1 cellular context compared by ENCODE assay signal in the genomic region with DNA sequence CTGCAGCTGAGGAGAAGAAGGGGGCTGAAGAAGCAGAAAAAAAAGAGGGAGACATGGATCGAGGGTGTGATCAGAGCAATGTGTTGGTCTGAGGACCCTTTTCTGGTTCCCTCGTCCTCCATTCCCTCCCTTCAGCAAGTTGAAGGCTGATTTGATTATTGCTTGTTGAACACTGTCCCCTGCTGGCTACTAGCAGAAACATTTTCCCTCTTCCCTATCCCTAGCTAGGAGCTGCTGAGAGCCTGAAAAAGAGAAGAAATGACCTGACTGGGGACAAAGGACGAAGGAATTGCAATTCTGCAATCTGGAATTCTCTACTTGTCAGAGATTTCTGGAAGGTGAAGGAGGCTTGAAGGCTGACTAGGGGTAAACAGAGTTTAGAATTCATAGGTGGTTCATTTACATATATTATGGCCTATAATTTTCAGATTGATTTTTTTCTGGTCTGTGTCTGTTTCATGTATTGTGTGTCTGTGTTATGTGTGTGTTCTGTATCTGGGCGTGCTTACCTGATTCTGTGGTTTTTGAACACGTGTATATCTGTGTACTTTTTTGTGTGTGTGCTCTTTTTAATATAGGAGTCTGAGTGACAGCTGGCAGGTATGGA.
TF ChIP-seq lines count a peak whose summit lies in the region.

No MANE protein-coding gene starts in this region.

TF ChIP-seq in HepG2, 621 proteins besides CTCF, POLR2A, EP300 and RAD21:
- TF ChIP-seq HMG20A (CRISPR knock-in tag; IDR thresholded peaks at IDR 0.05; ENCODE audit: borderline replicate concordance) = no peak
- TF ChIP-seq ELF3 (CRISPR knock-in tag; IDR thresholded peaks at IDR 0.05) = 0 out of 2 replicates have a peak, but pooled peaks have one; percentile 28
- TF ChIP-seq, protein P1, sequence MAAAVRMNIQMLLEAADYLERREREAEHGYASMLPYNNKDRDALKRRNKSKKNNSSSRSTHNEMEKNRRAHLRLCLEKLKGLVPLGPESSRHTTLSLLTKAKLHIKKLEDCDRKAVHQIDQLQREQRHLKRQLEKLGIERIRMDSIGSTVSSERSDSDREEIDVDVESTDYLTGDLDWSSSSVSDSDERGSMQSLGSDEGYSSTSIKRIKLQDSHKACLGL (CRISPR knock-in tag; IDR thresholded peaks at IDR 0.05) = no peak
- no peak for TF ChIP-seq ZKSCAN8 (CRISPR knock-in tag; IDR thresholded peaks at IDR 0.05; ENCODE audit: borderline replicate concordance)
- TF ChIP-seq HDAC2 (CRISPR knock-in tag; IDR thresholded peaks at IDR 0.05) = no peak
- TF ChIP-seq SSRP1 (CRISPR knock-in tag; IDR thresholded peaks at IDR 0.05) = 0 out of 2 replicates have a peak, but pooled peaks have one; percentile 32
- 0 out of 2 replicates have a peak, but pooled peaks have one; percentile 20 for TF ChIP-seq TGIF2 (CRISPR knock-in tag; IDR thresholded peaks at IDR 0.05)
- TF ChIP-seq HBP1 (CRISPR knock-in tag; IDR thresholded peaks at IDR 0.05; ENCODE audit: low read depth) = peak; percentile 37; the same call in 1 of the 2 replicates
- no peak for TF ChIP-seq PAWR (CRISPR knock-in tag; IDR thresholded peaks at IDR 0.05; ENCODE audit: borderline replicate concordance)
- TF ChIP-seq SMC3 (IDR thresholded peaks at IDR 0.05; ENCODE audit: low read length) = peak; percentile 81
- TF ChIP-seq STAG1 (CRISPR knock-in tag; IDR thresholded peaks at IDR 0.05) = peak; percentile 85
- TF ChIP-seq MIXL1 (CRISPR knock-in tag; IDR thresholded peaks at IDR 0.05) = 0 out of 2 replicates have a peak, but pooled peaks have one; percentile 23
